In the genomic region with DNA sequence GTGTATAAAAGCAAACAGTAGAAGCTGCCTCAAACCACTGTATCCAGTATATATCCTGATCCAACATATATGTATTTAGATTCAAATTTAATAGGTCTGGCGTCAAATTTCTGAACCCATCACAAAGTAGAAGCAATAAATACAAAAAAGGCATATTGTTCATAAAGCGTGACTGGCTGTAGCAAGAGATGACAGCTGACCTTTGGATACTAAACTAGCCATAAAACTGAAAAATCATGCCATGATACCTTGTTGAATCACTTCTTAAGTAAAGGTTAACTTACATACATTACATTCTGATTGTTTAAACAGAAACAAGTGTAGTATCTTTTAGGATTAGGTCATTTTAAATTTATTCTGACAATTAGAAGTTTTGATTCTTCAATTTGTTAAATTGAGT, we compare ENCODE assay signal across 19 cellular contexts.
"Had no signal": no experiment of that assay in that cellular context is flagged by ENCODE, and none has a peak within 500 bp of the region (broad histone marks: within the 10 kb centered on the region; RNA-seq: fewer than 3 reads in every experiment).

No MANE protein-coding gene starts in this region.

- H3K27me3 ChIP-seq: esophagus muscularis mucosa, gastrocnemius medialis, heart right ventricle, testis, tibial nerve had no signal

- H3K27me3 Mint-ChIP-seq: central memory CD8-positive, alpha-beta T cell; dendritic cell treated with granulocyte-macrophage colony-stimulating factor and Interleukin-4, amounts not matched to agents 40 ng/mL and 50 ng/mL, for 4 days; effector memory CD8-positive, alpha-beta T cell; naive thymus-derived CD4-positive, alpha-beta T cell; stimulated activated memory B cell treated with anti-CD40 and anti-IgM and Interleukin-4, amounts not matched to agents 10 μg/mL and 1 μg/mL and 100 μg/mL, for 72 hours; stimulated activated naive CD8-positive, alpha-beta T cell treated with anti-CD3 and anti-CD28 coated beads, Interleukin-15, amount 100 ng/mL, for 72 hours had no signal

- H3K9me3 ChIP-seq: esophagus muscularis mucosa, gastrocnemius medialis, heart right ventricle, testis, tibial nerve had no signal

- H3K27ac ChIP-seq: epithelial cell of prostate, esophagus muscularis mucosa, gastrocnemius medialis, heart right ventricle, testis, tibial nerve had no signal

- H3K27ac Mint-ChIP-seq: dendritic cell treated with granulocyte-macrophage colony-stimulating factor and Interleukin-4, amounts not matched to agents 40 ng/mL and 50 ng/mL, for 4 days; effector memory CD8-positive, alpha-beta T cell; naive thymus-derived CD4-positive, alpha-beta T cell; nephron progenitor cell; stimulated activated memory B cell treated with anti-CD40 and anti-IgM and Interleukin-4, amounts not matched to agents 10 μg/mL and 1 μg/mL and 100 μg/mL, for 72 hours; stimulated activated naive CD8-positive, alpha-beta T cell treated with anti-CD3 and anti-CD28 coated beads, Interleukin-15, amount 100 ng/mL, for 72 hours had no signal

- H3K36me3 Mint-ChIP-seq: naive thymus-derived CD4-positive, alpha-beta T cell; stimulated activated memory B cell treated with anti-CD40 and anti-IgM and Interleukin-4, amounts not matched to agents 10 μg/mL and 1 μg/mL and 100 μg/mL, for 72 hours had no signal

- H3K4me1 Mint-ChIP-seq: central memory CD8-positive, alpha-beta T cell; naive thymus-derived CD4-positive, alpha-beta T cell; stimulated activated memory B cell treated with anti-CD40 and anti-IgM and Interleukin-4, amounts not matched to agents 10 μg/mL and 1 μg/mL and 100 μg/mL, for 72 hours; stimulated activated naive CD8-positive, alpha-beta T cell treated with anti-CD3 and anti-CD28 coated beads, Interleukin-15, amount 100 ng/mL, for 72 hours had no signal

- H3K36me3 ChIP-seq: esophagus muscularis mucosa, gastrocnemius medialis, heart right ventricle, tibial nerve had no signal

- H3K4me1 ChIP-seq: heart right ventricle, testis had no signal

- DNase-seq: effector memory CD8-positive, alpha-beta T cell; gastrocnemius medialis; heart right ventricle; kidney; mesendoderm; naive thymus-derived CD4-positive, alpha-beta T cell; nephron progenitor cell; posterior cingulate gyrus; stimulated activated CD4-positive, alpha-beta T cell treated with anti-CD3 and anti-CD28 coated beads, Interleukin-12 subunit alpha, Interleukin-12 subunit beta, amount 100 ng/mL, for 4 hours; stimulated activated CD4-positive, alpha-beta T cell treated with anti-CD3 and anti-CD28 coated beads, Interleukin-4, amount 100 ng/mL, for 24 hours; stimulated activated naive CD8-positive, alpha-beta T cell treated with anti-CD3 and anti-CD28 coated beads, Interleukin-15, amount 100 ng/mL, for 72 hours; testis had no signal

- H3K9me3 Mint-ChIP-seq: nephron progenitor cell had no signal

- H3K4me3 Mint-ChIP-seq: central memory CD8-positive, alpha-beta T cell; dendritic cell treated with granulocyte-macrophage colony-stimulating factor and Interleukin-4, amounts not matched to agents 40 ng/mL and 50 ng/mL, for 4 days; effector memory CD8-positive, alpha-beta T cell; naive thymus-derived CD4-positive, alpha-beta T cell; nephron progenitor cell; stimulated activated memory B cell treated with anti-CD40 and anti-IgM and Interleukin-4, amounts not matched to agents 10 μg/mL and 1 μg/mL and 100 μg/mL, for 72 hours; stimulated activated naive CD8-positive, alpha-beta T cell treated with anti-CD3 and anti-CD28 coated beads, Interleukin-15, amount 100 ng/mL, for 72 hours had no signal

- ATAC-seq: effector memory CD8-positive, alpha-beta T cell; gastrocnemius medialis; heart right ventricle; naive thymus-derived CD4-positive, alpha-beta T cell; sciatic nerve; stimulated activated memory B cell treated with anti-CD40 and anti-IgM and Interleukin-4, amounts not matched to agents 10 μg/mL and 1 μg/mL and 100 μg/mL, for 72 hours; stimulated activated naive CD8-positive, alpha-beta T cell treated with anti-CD3 and anti-CD28 coated beads, Interleukin-15, amount 100 ng/mL, for 72 hours had no signal

- H3K4me3 ChIP-seq: esophagus muscularis mucosa, gastrocnemius medialis, heart right ventricle, testis, tibial nerve had no signal
